In genomic region chr17:18992454-18993130, GRCh38 we compare ENCODE assay signal across 11 cellular contexts. TPM values are rescaled to one million over a fixed set of nuclear protein-coding genes. Genes with fewer than 3 reads are reported as not detected.
DNase-seq lines count a peak whose midpoint lies in the region; ATAC-seq and TF ChIP-seq lines count a peak whose summit lies in the region.
"Had no signal": no experiment of that assay in that cellular context is flagged by ENCODE, and none has a peak within 500 bp of the region (broad histone marks: within the 10 kb centered on the region; RNA-seq: fewer than 3 reads in every experiment).

No MANE protein-coding gene starts in this region.

- TF ChIP-seq CTCF in GM06990 (IDR thresholded peaks at IDR 0.05; ENCODE audit: insufficient read depth, low read length, poor library complexity, severe bottlenecking) = no peak
- TF ChIP-seq CTCF in neural progenitor cell (IDR thresholded peaks at IDR 0.05) = no peak
- TF ChIP-seq CTCF in testis (IDR thresholded peaks at IDR 0.05) = no peak

- intact Hi-C loops in naive thymus-derived CD4-positive, alpha-beta T cell (cut with micrococcal nuclease) = no loop called here
- intact Hi-C loops in testis (cut with DNase I; ENCODE audit: low total_unique reads) = no loop called here

- H3K36me3 Mint-ChIP-seq in naive thymus-derived CD4-positive, alpha-beta T cell = peaks cover 6 to 27% (median 15%) of the 10 kb centered on the region in 5 donors
- H3K36me3 Mint-ChIP-seq in neural progenitor cell = peaks cover 2% of the 10 kb centered on the region

- peaks cover 36% of the 10 kb centered on the region for H3K79me2 ChIP-seq in neural progenitor cell (ENCODE audit: low read depth)

- peak; percentile 45 for ATAC-seq in GM21825 (IDR thresholded peaks at IDR 0.05; ENCODE audit: unreplicated experiment)
- peak; percentile 74 for ATAC-seq in naive thymus-derived CD4-positive, alpha-beta T cell

- peaks cover 28% of the 10 kb centered on the region for H4K20me1 ChIP-seq in neural progenitor cell (ENCODE audit: low read depth)

- H3K4me1 ChIP-seq in naive thymus-derived CD4-positive, alpha-beta T cell (ENCODE audit: control insufficient read depth in 2 of 2, insufficient read depth in 2 of 2, low read length in 2 of 2) = peaks cover 13 to 24% of the 10 kb centered on the region in 2 donors
- H3K4me1 ChIP-seq in neural progenitor cell (no peaks in the 10 kb centered on the region), testis (no peaks in the 10 kb centered on the region)
- H3K4me1 ChIP-seq: parathyroid adenoma had no signal

- H3F3A ChIP-seq in neural progenitor cell (ENCODE audit: low read depth) = no peaks in the 10 kb centered on the region

- H3K27me3 Mint-ChIP-seq in naive thymus-derived CD4-positive, alpha-beta T cell = peaks cover 0 to 4% (median 0%) of the 10 kb centered on the region in 5 donors
- peaks cover 3% of the 10 kb centered on the region for H3K27me3 Mint-ChIP-seq in neural progenitor cell (ENCODE audit: insufficient read depth, low read depth)

- CTCF ChIA-PET in naive thymus-derived CD4-positive, alpha-beta T cell (lab: Charles Lee) = no interaction called here

- H3K4me3 Mint-ChIP-seq in naive thymus-derived CD4-positive, alpha-beta T cell = peak overlapping the region in 7 of 10 donors; percentile 12 to 65 (median 55)
- H3K4me3 Mint-ChIP-seq in neural progenitor cell = no peak overlapping the region

- TF ChIP-seq POLR2A in testis (IDR thresholded peaks at IDR 0.05) = no peak

- no peak overlapping the region for H2AFZ ChIP-seq in neural progenitor cell (replicated peaks)
- H2AFZ ChIP-seq: parathyroid adenoma had no signal

- H3K9me3 ChIP-seq in naive thymus-derived CD4-positive, alpha-beta T cell (ENCODE audit: control insufficient read depth in 2 of 3, low read length in 3 of 3) = peaks cover 0 to 7% (median 0%) of the 10 kb centered on the region in 3 experiments
- no peaks in the 10 kb centered on the region for H3K9me3 ChIP-seq in neural progenitor cell (ENCODE audit: low read depth)
- H3K9me3 ChIP-seq in testis = no peaks in the 10 kb centered on the region
- H3K9me3 ChIP-seq: vagina had no signal

- H3K27ac ChIP-seq in naive thymus-derived CD4-positive, alpha-beta T cell (ENCODE audit: low read depth, low read length) = no peak overlapping the region
- H3K27ac ChIP-seq in neural progenitor cell (no peak overlapping the region), testis (no peak overlapping the region)
- H3K27ac ChIP-seq: brain microvascular endothelial cell, parathyroid adenoma, vagina had no signal

- H3K27ac Mint-ChIP-seq in naive thymus-derived CD4-positive, alpha-beta T cell = peak overlapping the region in 4 of 9 donors; percentile 19 to 72 (median 38)
- H3K27ac Mint-ChIP-seq in neural progenitor cell = no peak overlapping the region

- peaks cover 10 to 29% (median 21%) of the 10 kb centered on the region in 7 donors for H3K4me1 Mint-ChIP-seq in naive thymus-derived CD4-positive, alpha-beta T cell
- H3K4me1 Mint-ChIP-seq in neural progenitor cell = no peaks in the 10 kb centered on the region

- H3K4me2 ChIP-seq in neural progenitor cell = no peak overlapping the region

- H3K9me3 Mint-ChIP-seq in naive thymus-derived CD4-positive, alpha-beta T cell = peaks cover 0 to 16% (median 7%) of the 10 kb centered on the region in 11 donors
- peaks cover 11% of the 10 kb centered on the region for H3K9me3 Mint-ChIP-seq in neural progenitor cell

- H3K4me3 ChIP-seq in GM06990 (replicated peaks; ENCODE audit: low read depth, low read length) (no peak overlapping the region), neural progenitor cell (no peak overlapping the region), testis (no peak overlapping the region)
- H3K4me3 ChIP-seq in naive thymus-derived CD4-positive, alpha-beta T cell (ENCODE audit: low read length) = no peak overlapping the region
- H3K4me3 ChIP-seq: vagina had no signal

- POLR2A ChIA-PET in naive thymus-derived CD4-positive, alpha-beta T cell (lab: Charles Lee) = no interaction called here

- H3K27me3 ChIP-seq in GM06990 (replicated peaks; ENCODE audit: control insufficient read depth, insufficient read depth, low read length) (no peaks in the 10 kb centered on the region), neural progenitor cell (no peaks in the 10 kb centered on the region), testis (no peaks in the 10 kb centered on the region)
- no peaks in the 10 kb centered on the region for H3K27me3 ChIP-seq in naive thymus-derived CD4-positive, alpha-beta T cell (ENCODE audit: control insufficient read depth in 2 of 2, insufficient read depth in 2 of 2, low read length in 2 of 2)
- H3K27me3 ChIP-seq: brain microvascular endothelial cell, vagina had no signal

- H3K9ac ChIP-seq in neural progenitor cell = no peak overlapping the region
- H3K9ac ChIP-seq: parathyroid adenoma had no signal

- WGBS in testis, 2 donors = 86 to 100% methylated on average over 5 to 22 of the region's 22 CpGs

- peak; percentile 51 for DNase-seq in GM06990 (ENCODE audit: extremely low read depth, insufficient read length)
- DNase-seq in activated CD8-positive, alpha-beta memory T cell treated with anti-CD3 and anti-CD28 coated beads, Interleukin-2, amount 50 U/mL, for 1 hour (ENCODE audit: extremely low read depth) = peak; percentile 23
- peak in 6 of 9 donors; percentile 10 to 43 (median 34) for DNase-seq in naive thymus-derived CD4-positive, alpha-beta T cell
- no peak for DNase-seq in neural progenitor cell (ENCODE audit: low spot score)
- DNase-seq in testis = no peak
- no peak for DNase-seq in NCI-H446 treated with DMSO at 0.1 percent for 48 hours (lab: John Stamatoyannopoulos, UW)
- DNase-seq: brain microvascular endothelial cell, NCI-H1694 treated with DMSO at 0.1 percent for 48 hours had no signal

- H3K36me3 ChIP-seq in GM06990 (ENCODE audit: control insufficient read depth, insufficient read depth, low read length) (peaks cover 12% of the 10 kb centered on the region), neural progenitor cell (no peaks in the 10 kb centered on the region), testis (ENCODE audit: low read depth, missing control alignments) (no peaks in the 10 kb centered on the region)
- peaks cover 0 to 8% (median 0%) of the 10 kb centered on the region in 3 experiments for H3K36me3 ChIP-seq in naive thymus-derived CD4-positive, alpha-beta T cell (ENCODE audit: control insufficient read depth in 2 of 3, insufficient read depth in 3 of 3, low read length in 3 of 3)
- H3K36me3 ChIP-seq: vagina had no signal

RNA-seq across cellular contexts. Expression of gene FAM83G, which starts 12.0 kb away (rescaled TPM):
- total RNA-seq in naive thymus-derived CD4-positive, alpha-beta T cell = 1 to 10 TPM; 3.9 to 9.1 (median 6.9) TPM
- 1 to 10 TPM; 1.6 to 3.6 TPM for polyA plus RNA-seq in naive thymus-derived CD4-positive, alpha-beta T cell
- total RNA-seq in neural progenitor cell (ENCODE audit: low replicate concordance) (9.9 and 24.3 TPM in 2 replicates), testis (1 to 10 TPM; 4.6 to 4.7 TPM)
- 2.5 TPM for polyA plus RNA-seq in testis (ENCODE audit: insufficient read depth, low read depth, low replicate concordance)

RNA-seq across cellular contexts. Expression of gene SLC5A10, which starts 40.6 kb away (rescaled TPM):
- total RNA-seq in naive thymus-derived CD4-positive, alpha-beta T cell = under 1 TPM in 1 of 5 experiments, not detected in 4; 0.17 TPM
- polyA plus RNA-seq in naive thymus-derived CD4-positive, alpha-beta T cell = under 1 TPM; 0.15 to 0.37 TPM
- not detected in 2 replicates for total RNA-seq in neural progenitor cell (ENCODE audit: low replicate concordance)
- 1 to 10 TPM; 1.1 TPM for total RNA-seq in testis
- polyA plus RNA-seq in testis (ENCODE audit: insufficient read depth, low read depth, low replicate concordance) = 0.98 TPM
- total RNA-seq: vagina had no signal

RNA-seq across cellular contexts. Expression of gene GRAP, which starts 54.2 kb away (rescaled TPM):
- 10 to 100 TPM; 31.9 to 85.5 (median 45.6) TPM for total RNA-seq in naive thymus-derived CD4-positive, alpha-beta T cell
- 100 to 1,000 TPM in 1 of 2 donors, 10 to 100 TPM in 1; 97.6 to 162 TPM for polyA plus RNA-seq in naive thymus-derived CD4-positive, alpha-beta T cell
- total RNA-seq in neural progenitor cell (ENCODE audit: low replicate concordance) (0.46 TPM in 1 of 2 replicates, not detected in the other), testis (1 to 10 TPM; 5.3 to 7.2 TPM)
- 13.2 TPM for polyA plus RNA-seq in testis (ENCODE audit: insufficient read depth, low read depth, low replicate concordance)

Comparison
In these comparisons a context has a peak if more than half of its experiments do, and no peak if none do; other contexts are left out.
1. DNase-seq: peak in GM06990 (single experiment), activated CD8-positive, alpha-beta memory T cell treated with anti-CD3 and anti-CD28 coated beads, Interleukin-2, amount 50 U/mL, for 1 hour (single experiment) and naive thymus-derived CD4-positive, alpha-beta T cell (6 of 9); none in neural progenitor cell (single experiment), testis (single experiment) and NCI-H446 treated with DMSO at 0.1 percent for 48 hours (single experiment).
2. RNA of gene GRAP, which starts 54.2 kb away (total RNA-seq): 31.9 to 85.5 TPM in naive thymus-derived CD4-positive, alpha-beta T cell; 5.3 to 7.2 TPM in testis and 0.46 TPM in neural progenitor cell; every median in the first group is over 4 times any median in the second.